ENCODE assay signal across 1 cellular context in the genomic region with DNA sequence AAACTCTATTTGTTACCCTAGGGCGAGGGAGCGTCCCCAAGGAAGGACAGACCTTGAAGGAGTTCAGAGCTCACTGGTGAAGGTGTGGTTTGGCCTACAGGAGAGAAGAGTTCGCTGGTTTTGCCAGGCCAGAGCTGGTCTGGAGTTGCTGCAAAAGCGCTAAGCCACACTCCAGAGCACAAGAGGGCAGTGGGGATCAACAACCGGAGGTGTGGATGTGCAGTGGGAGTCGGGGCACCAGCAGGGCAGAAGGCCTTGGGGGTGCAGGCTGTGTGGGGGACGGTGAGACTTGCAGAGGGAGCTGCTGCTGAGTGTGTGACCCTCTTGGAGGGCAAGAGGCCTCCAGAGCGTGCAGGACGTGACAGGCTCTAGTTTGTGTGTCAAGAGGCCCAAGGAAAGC.
TF ChIP-seq lines count a peak whose summit lies in the region.

No MANE protein-coding gene starts in this region.

TF ChIP-seq in HepG2, 621 proteins besides CTCF, POLR2A, EP300 and RAD21 (continued from another document):
- TF ChIP-seq, protein P1, sequence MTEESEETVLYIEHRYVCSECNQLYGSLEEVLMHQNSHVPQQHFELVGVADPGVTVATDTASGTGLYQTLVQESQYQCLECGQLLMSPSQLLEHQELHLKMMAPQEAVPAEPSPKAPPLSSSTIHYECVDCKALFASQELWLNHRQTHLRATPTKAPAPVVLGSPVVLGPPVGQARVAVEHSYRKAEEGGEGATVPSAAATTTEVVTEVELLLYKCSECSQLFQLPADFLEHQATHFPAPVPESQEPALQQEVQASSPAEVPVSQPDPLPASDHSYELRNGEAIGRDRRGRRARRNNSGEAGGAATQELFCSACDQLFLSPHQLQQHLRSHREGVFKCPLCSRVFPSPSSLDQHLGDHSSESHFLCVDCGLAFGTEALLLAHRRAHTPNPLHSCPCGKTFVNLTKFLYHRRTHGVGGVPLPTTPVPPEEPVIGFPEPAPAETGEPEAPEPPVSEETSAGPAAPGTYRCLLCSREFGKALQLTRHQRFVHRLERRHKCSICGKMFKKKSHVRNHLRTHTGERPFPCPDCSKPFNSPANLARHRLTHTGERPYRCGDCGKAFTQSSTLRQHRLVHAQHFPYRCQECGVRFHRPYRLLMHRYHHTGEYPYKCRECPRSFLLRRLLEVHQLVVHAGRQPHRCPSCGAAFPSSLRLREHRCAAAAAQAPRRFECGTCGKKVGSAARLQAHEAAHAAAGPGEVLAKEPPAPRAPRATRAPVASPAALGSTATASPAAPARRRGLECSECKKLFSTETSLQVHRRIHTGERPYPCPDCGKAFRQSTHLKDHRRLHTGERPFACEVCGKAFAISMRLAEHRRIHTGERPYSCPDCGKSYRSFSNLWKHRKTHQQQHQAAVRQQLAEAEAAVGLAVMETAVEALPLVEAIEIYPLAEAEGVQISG (CRISPR knock-in tag; IDR thresholded peaks at IDR 0.05), result 0 out of 2 replicates have a peak, but pooled peaks have one; percentile 28
- TF ChIP-seq ZNF354B (CRISPR knock-in tag; IDR thresholded peaks at IDR 0.05) (0 out of 2 replicates have a peak, but pooled peaks have one; percentile 47), ZNF274 (CRISPR knock-in tag; IDR thresholded peaks at IDR 0.05) (no peak), STAG1 (CRISPR knock-in tag; IDR thresholded peaks at IDR 0.05) (peak; percentile 76), POGZ (CRISPR knock-in tag; IDR thresholded peaks at IDR 0.05) (peak; percentile 24; the same call in 1 of the 2 replicates), PCBP1 (IDR thresholded peaks at IDR 0.05; ENCODE audit: borderline replicate concordance, low read depth, low read length) (no peak)
- TF ChIP-seq, protein P2, sequence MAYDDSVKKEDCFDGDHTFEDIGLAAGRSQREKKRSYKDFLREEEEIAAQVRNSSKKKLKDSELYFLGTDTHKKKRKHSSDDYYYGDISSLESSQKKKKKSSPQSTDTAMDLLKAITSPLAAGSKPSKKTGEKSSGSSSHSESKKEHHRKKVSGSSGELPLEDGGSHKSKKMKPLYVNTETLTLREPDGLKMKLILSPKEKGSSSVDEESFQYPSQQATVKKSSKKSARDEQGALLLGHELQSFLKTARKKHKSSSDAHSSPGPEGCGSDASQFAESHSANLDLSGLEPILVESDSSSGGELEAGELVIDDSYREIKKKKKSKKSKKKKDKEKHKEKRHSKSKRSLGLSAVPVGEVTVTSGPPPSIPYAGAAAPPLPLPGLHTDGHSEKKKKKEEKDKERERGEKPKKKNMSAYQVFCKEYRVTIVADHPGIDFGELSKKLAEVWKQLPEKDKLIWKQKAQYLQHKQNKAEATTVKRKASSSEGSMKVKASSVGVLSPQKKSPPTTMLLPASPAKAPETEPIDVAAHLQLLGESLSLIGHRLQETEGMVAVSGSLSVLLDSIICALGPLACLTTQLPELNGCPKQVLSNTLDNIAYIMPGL (CRISPR knock-in tag; IDR thresholded peaks at IDR 0.05; ENCODE audit: borderline replicate concordance in 1 of 2, low read depth in 1 of 2), result 0 out of 4 replicates have a peak, but pooled peaks of 1 of the 2 experiments have one; percentile 40
- TF ChIP-seq, protein P3, sequence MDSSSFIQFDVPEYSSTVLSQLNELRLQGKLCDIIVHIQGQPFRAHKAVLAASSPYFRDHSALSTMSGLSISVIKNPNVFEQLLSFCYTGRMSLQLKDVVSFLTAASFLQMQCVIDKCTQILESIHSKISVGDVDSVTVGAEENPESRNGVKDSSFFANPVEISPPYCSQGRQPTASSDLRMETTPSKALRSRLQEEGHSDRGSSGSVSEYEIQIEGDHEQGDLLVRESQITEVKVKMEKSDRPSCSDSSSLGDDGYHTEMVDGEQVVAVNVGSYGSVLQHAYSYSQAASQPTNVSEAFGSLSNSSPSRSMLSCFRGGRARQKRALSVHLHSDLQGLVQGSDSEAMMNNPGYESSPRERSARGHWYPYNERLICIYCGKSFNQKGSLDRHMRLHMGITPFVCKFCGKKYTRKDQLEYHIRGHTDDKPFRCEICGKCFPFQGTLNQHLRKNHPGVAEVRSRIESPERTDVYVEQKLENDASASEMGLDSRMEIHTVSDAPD (CRISPR knock-in tag; IDR thresholded peaks at IDR 0.05), result 0 out of 2 replicates have a peak, but pooled peaks have one; percentile 40
